1 cellular context compared by ENCODE assay signal in genomic region chr1:247506831-247507230, GRCh38.
TF ChIP-seq lines count a peak whose summit lies in the region.

No MANE protein-coding gene starts in this region.

TF ChIP-seq in GM12878, 131 proteins besides CTCF, POLR2A, EP300 and RAD21:
- TF ChIP-seq MEF2A (IDR thresholded peaks at IDR 0.05; ENCODE audit: insufficient read depth, low read depth, low read length) (no peak), TCF7 (IDR thresholded peaks at IDR 0.05; ENCODE audit: borderline replicate concordance) (no peak), HCFC1 (IDR thresholded peaks at IDR 0.05; ENCODE audit: low read length) (no peak), NFIC (IDR thresholded peaks at IDR 0.05; ENCODE audit: low read depth, low read length) (no peak), RELA (IDR thresholded peaks at IDR 0.05; ENCODE audit: borderline replicate concordance, partially characterized antibody) (no peak)
TF ChIP-seq in GM12878: peak in this region for 0.
